Comparison of ENCODE assay signal across 8 cellular contexts in the genomic region with DNA sequence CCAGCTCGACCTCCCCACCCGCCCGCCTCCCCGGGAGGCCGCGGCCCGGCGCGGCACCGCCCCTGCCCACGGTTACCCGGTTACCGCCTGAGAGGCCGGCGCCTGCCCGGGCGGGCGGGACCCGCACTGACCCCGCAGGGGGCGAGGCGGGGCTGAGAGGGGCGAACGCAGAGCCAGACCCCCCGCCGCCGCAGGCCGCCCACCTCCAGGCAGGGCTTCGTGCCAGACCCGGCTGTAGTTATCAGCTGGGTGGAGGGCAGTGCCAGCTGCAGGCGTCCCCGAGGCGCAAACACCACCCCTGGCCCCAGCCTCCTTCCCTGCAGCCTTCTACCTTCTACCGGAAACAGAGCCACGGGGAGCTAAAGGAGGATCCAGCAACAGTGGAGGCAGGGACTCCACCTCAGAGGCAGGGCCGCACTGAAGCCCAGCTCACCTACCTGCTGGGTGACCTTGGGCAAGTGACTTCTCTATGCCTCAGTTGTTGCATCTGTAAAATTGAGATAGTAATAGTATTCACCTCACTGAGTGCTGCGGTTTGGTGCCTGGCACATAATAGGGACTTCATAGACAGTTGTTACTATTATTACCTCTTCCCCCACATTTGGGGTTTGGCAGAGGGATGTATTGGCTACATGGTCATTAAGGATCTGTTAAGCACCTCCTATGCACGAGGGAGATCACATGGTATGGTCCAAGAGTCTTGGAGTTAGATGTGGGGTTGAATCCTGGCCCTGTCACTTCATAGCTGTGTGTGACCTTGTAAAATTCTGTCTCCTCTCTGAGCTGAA.
DNase-seq lines count a peak whose midpoint lies in the region; ATAC-seq and TF ChIP-seq lines count a peak whose summit lies in the region.

No MANE protein-coding gene starts in this region.

- H3K9ac ChIP-seq in fibroblast of lung (ENCODE audit: insufficient read depth, low read length): peak overlapping the region; percentile 20

- H3K36me3 ChIP-seq in A673 (ENCODE audit: insufficient read depth, low read length, poor library complexity, severe bottlenecking): no peaks in the 10 kb centered on the region
- no peaks in the 10 kb centered on the region for H3K36me3 ChIP-seq in SJCRH30
- H3K36me3 ChIP-seq in fibroblast of lung (ENCODE audit: control insufficient read depth, insufficient read depth, low read length): no peaks in the 10 kb centered on the region

- no peaks in the 10 kb centered on the region for H4K20me1 ChIP-seq in fibroblast of lung (ENCODE audit: control insufficient read depth, extremely low read depth, insufficient read depth, low read length)

- ATAC-seq in GM19025 (IDR thresholded peaks at IDR 0.05; ENCODE audit: low read depth, unreplicated experiment) (peak; percentile 36), HG03460 (IDR thresholded peaks at IDR 0.05; ENCODE audit: unreplicated experiment) (peak; percentile 32), omental fat pad (ENCODE audit: low FRiP score) (peak; percentile 53)

- peak; percentile 31 for DNase-seq in A673 (ENCODE audit: low spot score)
- peak; percentile 7 to 14 for DNase-seq in SJCRH30
- peak in 1 of 2 donors; percentile 15 for DNase-seq in fibroblast of lung (ENCODE audit: low read depth in 2 of 2)
- DNase-seq in omental fat pad (ENCODE audit: low spot score): no peak
- no peak for DNase-seq in inferior parietal cortex (ENCODE audit: extremely low spot score)
- no peak for DNase-seq in cortex of kidney (lab: John Stamatoyannopoulos, UW)

- peaks cover 5% of the 10 kb centered on the region for H3K4me1 ChIP-seq in A673 (ENCODE audit: insufficient read depth, low read length, poor library complexity, severe bottlenecking)
- H3K4me1 ChIP-seq in SJCRH30: 0 out of 2 replicates have a peak, but pooled peaks cover 3% of the 10 kb centered on the region
- peaks cover 2% of the 10 kb centered on the region for H3K4me1 ChIP-seq in fibroblast of lung (ENCODE audit: control insufficient read depth, extremely low read depth, insufficient read depth, low read length)

- H3K27me3 ChIP-seq in A673 (replicated peaks; ENCODE audit: insufficient read depth, low read depth, low read length, poor library complexity): no peaks in the 10 kb centered on the region
- H3K27me3 ChIP-seq in SJCRH30: no peaks in the 10 kb centered on the region
- H3K27me3 ChIP-seq in fibroblast of lung (ENCODE audit: control insufficient read depth, insufficient read depth, low read length): no peaks in the 10 kb centered on the region

- intact Hi-C loops in A673 (cut with micrococcal nuclease; ENCODE audit: unreplicated experiment): no loop called here

- peak overlapping the region; percentile 32 for H3K4me2 ChIP-seq in fibroblast of lung (ENCODE audit: extremely low read depth, insufficient read depth, low read length)

- CTCF ChIA-PET in A673 (lab: Charles Lee): no interaction called here

- no peak for TF ChIP-seq CTCF in A673 (conservative IDR thresholded peaks at IDR 0.05; ENCODE audit: low read depth, low read length)
- TF ChIP-seq CTCF in fibroblast of lung (conservative IDR thresholded peaks at IDR 0.05 in 1 of 2, IDR thresholded peaks at IDR 0.05 in 1 of 2; ENCODE audit: low read depth in 1 of 2, low read length in 2 of 2): no peak
- TF ChIP-seq CTCF in omental fat pad (IDR thresholded peaks at IDR 0.05): no peak

- H3K27ac ChIP-seq in A673 (ENCODE audit: low read depth, low read length, poor library complexity, severe bottlenecking): no peak overlapping the region
- H3K27ac ChIP-seq in SJCRH30: no peak overlapping the region
- no peak overlapping the region for H3K27ac ChIP-seq in fibroblast of lung (ENCODE audit: insufficient read depth, low read length)

- H2AFZ ChIP-seq in fibroblast of lung (ENCODE audit: low read length): peak overlapping the region; percentile 34

- BruUV-seq in A673 (replicated peaks; lab: Mats Ljungman, UMichigan): no TSS peak

- no peaks in the 10 kb centered on the region for H3K9me3 ChIP-seq in A673 (ENCODE audit: low read depth, low read length, poor library complexity, severe bottlenecking)
- H3K9me3 ChIP-seq in SJCRH30 (replicated peaks): no peaks in the 10 kb centered on the region
- no peaks in the 10 kb centered on the region for H3K9me3 ChIP-seq in fibroblast of lung (ENCODE audit: control insufficient read depth, insufficient read depth, low read depth, low read length)

- H3K4me3 ChIP-seq in A673 (ENCODE audit: low read depth, low read length, poor library complexity, severe bottlenecking) (peak overlapping the region; percentile 60), SJCRH30 (peak overlapping the region; percentile 61), fibroblast of lung (replicated peaks in 1 of 4; ENCODE audit: control extremely low read depth in 1 of 4, insufficient read depth in 1 of 4, low read depth in 3 of 4, low read length in 4 of 4) (peak overlapping the region in 3 of 4 experiments; percentile 52 to 63 (median 53))

- no peaks in the 10 kb centered on the region for H3K79me2 ChIP-seq in fibroblast of lung (ENCODE audit: control insufficient read depth, insufficient read depth, low read length)

- POLR2A ChIA-PET in A673 (lab: Charles Lee; ENCODE audit: low non-redundant PET): interaction anchor here (0.6 kb wide), 1 partner anchor 468 kb away, joined by 5 read pairs; no protein-coding TSS in a partner anchor

Comparison
In these comparisons a context has a peak if more than half of its experiments do, and no peak if none do; other contexts are left out.
1. DNase-seq: peak in A673 (single experiment) and SJCRH30 (2 of 2); none in omental fat pad (single experiment), inferior parietal cortex (single experiment) and cortex of kidney (single experiment).
2. Peak in every context shown above with its lines, with median percentiles within 50 percentile points of each other: H3K4me3 ChIP-seq and ATAC-seq.